1 cellular context compared by ENCODE assay signal in the genomic region with DNA sequence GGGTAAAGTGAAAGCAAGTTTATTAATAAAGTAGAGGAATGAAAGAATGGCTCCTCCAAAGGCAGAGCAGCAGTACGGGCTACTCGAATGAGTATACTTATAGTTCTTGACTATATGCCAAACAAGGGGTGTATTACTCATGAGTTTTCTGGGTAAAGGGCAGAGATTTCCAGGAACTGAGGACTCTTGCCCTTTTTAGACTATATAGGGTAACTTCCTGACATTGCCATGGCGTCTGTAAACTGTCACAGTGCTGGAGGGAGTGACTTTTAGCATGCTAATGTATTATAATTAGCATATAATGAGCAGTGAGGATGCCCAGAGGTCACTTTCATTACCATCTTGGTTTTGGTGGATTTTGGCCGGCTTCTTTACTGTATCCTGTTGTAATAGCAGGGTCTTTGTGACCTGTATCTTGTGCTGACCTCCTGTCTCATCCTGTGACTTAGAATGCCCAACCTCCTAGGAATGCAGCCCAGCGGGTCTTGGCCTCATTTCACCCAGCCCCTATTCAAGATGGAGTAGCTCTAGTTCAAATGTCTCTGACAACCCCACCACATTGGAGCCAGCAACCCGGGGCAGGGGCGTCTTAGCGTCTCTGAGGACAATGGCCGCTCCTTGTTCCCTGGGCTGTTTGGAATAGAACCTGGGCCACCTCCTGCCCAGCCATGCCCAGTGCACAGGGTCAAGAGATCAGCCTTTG.
TF ChIP-seq lines count a peak whose summit lies in the region.

No MANE protein-coding gene starts in this region.

TF ChIP-seq in A549, 52 proteins besides CTCF, POLR2A, EP300 and RAD21 (continued from another document):
- TF ChIP-seq MYC (IDR thresholded peaks at IDR 0.05; ENCODE audit: borderline replicate concordance, low read length), result no peak
